In genomic region chr10:62779487-62780248, GRCh38 we compare ENCODE assay signal across 8 cellular contexts. TPM values are rescaled to one million over a fixed set of nuclear protein-coding genes. Genes with fewer than 3 reads are reported as not detected.
DNase-seq lines count a peak whose midpoint lies in the region; ATAC-seq, FAIRE-seq and TF ChIP-seq lines count a peak whose summit lies in the region.

No MANE protein-coding gene starts in this region.

- peak overlapping the region in 1 of 2 donors; percentile 17 for H3K27ac Mint-ChIP-seq in activated naive CD4-positive, alpha-beta T cell treated with anti-CD3 and anti-CD28 coated beads, Interleukin-2, amount 50 U/mL, for 72 hours

- peaks cover 11 to 13% of the 10 kb centered on the region in 2 donors for H3K36me3 Mint-ChIP-seq in activated naive CD4-positive, alpha-beta T cell treated with anti-CD3 and anti-CD28 coated beads, Interleukin-2, amount 50 U/mL, for 72 hours

- DNase-seq in GM12891 (ENCODE audit: insufficient read length, low spot score) (no peak), RPMI7951 (ENCODE audit: low read depth) (peak; percentile 54), NCI-H2081 (lab: John Stamatoyannopoulos, UW) (no peak), SK-N-DZ (ENCODE audit: low spot score) (no peak), NCI-H82 treated with DMSO at 0.1 percent for 48 hours (lab: John Stamatoyannopoulos, UW; ENCODE audit: unreplicated experiment) (no peak)
- peak; percentile 75 to 80 for DNase-seq in activated naive CD4-positive, alpha-beta T cell treated with anti-CD3 and anti-CD28 coated beads, Interleukin-2, amount 50 U/mL, for 72 hours (ENCODE audit: low spot score in 2 of 2)
- peak; percentile 73 to 93 for DNase-seq in stimulated activated CD4-positive, alpha-beta T cell treated with anti-CD3 and anti-CD28 coated beads, Interleukin-4, amount 100 ng/mL, for 4 hours

- ATAC-seq in HG02623 (IDR thresholded peaks at IDR 0.05; ENCODE audit: unreplicated experiment) = peak; percentile 96
- ATAC-seq in activated naive CD4-positive, alpha-beta T cell treated with anti-CD3 and anti-CD28 coated beads, Interleukin-2, amount 50 U/mL, for 72 hours = peak; percentile 91 to 96

- peak; percentile 80 for FAIRE-seq in GM12891 (lab: Jason Lieb, UNC)

- no peak for TF ChIP-seq POLR2A in GM12891 (IDR thresholded peaks at IDR 0.05; ENCODE audit: low read depth, low read length)

- H3K9me3 Mint-ChIP-seq in activated naive CD4-positive, alpha-beta T cell treated with anti-CD3 and anti-CD28 coated beads, Interleukin-2, amount 50 U/mL, for 72 hours = peaks cover 0 to 5% of the 10 kb centered on the region in 2 donors

TF ChIP-seq in GM12891, 5 proteins besides CTCF, POLR2A, EP300 and RAD21:
- TF ChIP-seq POLR2AphosphoS5 (IDR thresholded peaks at IDR 0.05; ENCODE audit: low read depth, low read length) (no peak), TAF1 (IDR thresholded peaks at IDR 0.05; ENCODE audit: low read depth, low read length) (no peak), POU2F2 (IDR thresholded peaks at IDR 0.05; ENCODE audit: low read depth, low read length) (no peak), PAX5 (IDR thresholded peaks at IDR 0.05; ENCODE audit: insufficient read depth, low read length, severe bottlenecking) (no peak), SPI1 (IDR thresholded peaks at IDR 0.05; ENCODE audit: low read depth, low read length) (no peak)

RNA-seq across cellular contexts. Expression of gene ADO, which starts 24.9 kb away (rescaled TPM):
- polyA plus RNA-seq in GM12891 (2012; ENCODE audit: low read depth, missing spikeins) = 18.6 TPM
- total RNA-seq in RPMI7951 (2014; rRNA removed; shearing (Covaris generic)) = 27.4 and 31.7 TPM in 2 replicates
- total RNA-seq in activated naive CD4-positive, alpha-beta T cell treated with anti-CD3 and anti-CD28 coated beads, Interleukin-2, amount 50 U/mL, for 72 hours = 10 to 100 TPM; 16.6 to 17.1 TPM
- polyA plus RNA-seq in SK-N-DZ (2014; cell fraction: cytosol; rRNA removed) = 31.6 and 32.8 TPM in 2 replicates
- 19.1 and 22.0 TPM in 2 replicates for polyA plus RNA-seq in SK-N-DZ (2014; cell fraction: nucleus; rRNA removed)

RNA-seq across cellular contexts. Expression of gene EGR2, which starts 36.5 kb away (rescaled TPM):
- 54.7 TPM for polyA plus RNA-seq in GM12891 (2012; ENCODE audit: low read depth, missing spikeins)
- 2.3 and 5.9 TPM in 2 replicates for total RNA-seq in RPMI7951 (2014; rRNA removed; shearing (Covaris generic))
- 10 to 100 TPM; 43.0 to 54.5 TPM for total RNA-seq in activated naive CD4-positive, alpha-beta T cell treated with anti-CD3 and anti-CD28 coated beads, Interleukin-2, amount 50 U/mL, for 72 hours
- polyA plus RNA-seq in SK-N-DZ (2014; cell fraction: cytosol; rRNA removed) = 0.03 TPM in 1 of 2 replicates, not detected in the other
- polyA plus RNA-seq in SK-N-DZ (2014; cell fraction: nucleus; rRNA removed) = 0.06 and 0.42 TPM in 2 replicates

Comparison
In these comparisons a context has a peak if more than half of its experiments do, and no peak if none do; other contexts are left out.
1. DNase-seq: peak in RPMI7951 (single experiment), activated naive CD4-positive, alpha-beta T cell treated with anti-CD3 and anti-CD28 coated beads, Interleukin-2, amount 50 U/mL, for 72 hours (2 of 2) and stimulated activated CD4-positive, alpha-beta T cell treated with anti-CD3 and anti-CD28 coated beads, Interleukin-4, amount 100 ng/mL, for 4 hours (2 of 2); none in GM12891 (single experiment), NCI-H2081 (0 of 2), SK-N-DZ (single experiment) and NCI-H82 treated with DMSO at 0.1 percent for 48 hours (single experiment).